ENCODE assay signal across 9 cellular contexts in genomic region chr17:76074390-76075363, GRCh38. TPM values are rescaled to one million over a fixed set of nuclear protein-coding genes. Genes with fewer than 3 reads are reported as not detected.
DNase-seq lines count a peak whose midpoint lies in the region; ATAC-seq and TF ChIP-seq lines count a peak whose summit lies in the region.
"Had no signal": no experiment of that assay in that cellular context is flagged by ENCODE, and none has a peak within 500 bp of the region (broad histone marks: within the 10 kb centered on the region; RNA-seq: fewer than 3 reads in every experiment).

TSS of gene GALR2 (plus strand) at chr17:76074781. CDS start at chr17:76074884, 103 bp downstream.

- H3K27ac ChIP-seq in WERI-Rb-1: no peak within 1 kb of the TSS
- H3K27ac ChIP-seq in body of pancreas: no peak within 1 kb of the TSS

- H3K4me3 ChIP-seq in WERI-Rb-1 (ENCODE audit: low read depth, low read length) (peak within 1 kb of the TSS; percentile 21), body of pancreas (no peak within 1 kb of the TSS)

- intact Hi-C loops in activated naive CD4-positive, alpha-beta T cell treated with anti-CD3 and anti-CD28 coated beads for 36 hours (cut with micrococcal nuclease): loop anchor here (1.0 to 5.0 kb wide), 2 partner anchors 60 to 297 kb away; a partner anchor contains a TSS
- intact Hi-C loops in body of pancreas (cut with DNase I): no loop called here

- peaks cover 53% of the 10 kb centered on the region for H3K27me3 Mint-ChIP-seq in activated naive CD4-positive, alpha-beta T cell treated with anti-CD3 and anti-CD28 coated beads for 36 hours (ENCODE audit: low read depth)
- H3K27me3 Mint-ChIP-seq in stimulated activated naive CD8-positive, alpha-beta T cell treated with anti-CD3 and anti-CD28 coated beads, Interleukin-15, amount 100 ng/mL, for 72 hours: peaks cover 65% of the 10 kb centered on the region

- H3K36me3 ChIP-seq in WERI-Rb-1 (peaks cover 9% of the 10 kb centered on the region), body of pancreas (replicated peaks in 1 of 2; ENCODE audit: insufficient read depth in 1 of 2, low read depth in 2 of 2) (no peaks in the 10 kb centered on the region)

- H3K27me3 ChIP-seq in WERI-Rb-1 (ENCODE audit: insufficient read depth, low read depth, severe bottlenecking): peaks cover 25% of the 10 kb centered on the region
- H3K27me3 ChIP-seq in body of pancreas: peaks cover 7 to 42% of the 10 kb centered on the region in 2 donors

- TF ChIP-seq POLR2A in body of pancreas (IDR thresholded peaks at IDR 0.05): no peak

- TF ChIP-seq CTCF in WERI-Rb-1 (IDR thresholded peaks at IDR 0.05; ENCODE audit: low read depth, low read length) (no peak), body of pancreas (IDR thresholded peaks at IDR 0.05) (no peak)

- no peaks in the 10 kb centered on the region for H3K9me3 Mint-ChIP-seq in activated naive CD4-positive, alpha-beta T cell treated with anti-CD3 and anti-CD28 coated beads for 36 hours
- no peaks in the 10 kb centered on the region for H3K9me3 Mint-ChIP-seq in stimulated activated naive CD8-positive, alpha-beta T cell treated with anti-CD3 and anti-CD28 coated beads, Interleukin-15, amount 100 ng/mL, for 72 hours

- H3K9me3 ChIP-seq in WERI-Rb-1 (ENCODE audit: severe bottlenecking) (peaks cover 3% of the 10 kb centered on the region), body of pancreas (no peaks in the 10 kb centered on the region)

- CTCF ChIA-PET in activated naive CD4-positive, alpha-beta T cell treated with anti-CD3 and anti-CD28 coated beads for 36 hours (lab: Charles Lee): interaction anchor here (1.5 kb wide), 1 partner anchor 60 kb away, joined by 3 read pairs; no protein-coding TSS in a partner anchor

- no peak for DNase-seq in activated naive CD4-positive, alpha-beta T cell treated with anti-CD3 and anti-CD28 coated beads for 36 hours
- DNase-seq in activated naive CD4-positive, alpha-beta T cell treated with Interleukin-2 at 50 U/mL for 16 hours: no peak
- DNase-seq in WERI-Rb-1 (no peak), iPS-NIHi7 (ENCODE audit: extremely low spot score) (peak; percentile 53), body of pancreas (no peak)
- no peak for DNase-seq in stimulated activated naive CD8-positive, alpha-beta T cell treated with anti-CD3 and anti-CD28 coated beads, Interleukin-15, amount 100 ng/mL, for 72 hours
- DNase-seq: DND-41 had no signal

- peaks cover 63% of the 10 kb centered on the region for H3K4me1 Mint-ChIP-seq in activated naive CD4-positive, alpha-beta T cell treated with anti-CD3 and anti-CD28 coated beads for 36 hours (ENCODE audit: low read depth)
- H3K4me1 Mint-ChIP-seq in stimulated activated naive CD8-positive, alpha-beta T cell treated with anti-CD3 and anti-CD28 coated beads, Interleukin-15, amount 100 ng/mL, for 72 hours: peaks cover 65% of the 10 kb centered on the region

- peaks cover 2% of the 10 kb centered on the region for H3K36me3 Mint-ChIP-seq in activated naive CD4-positive, alpha-beta T cell treated with anti-CD3 and anti-CD28 coated beads for 36 hours (ENCODE audit: low read depth)

- no peak for ATAC-seq in stimulated activated naive CD8-positive, alpha-beta T cell treated with anti-CD3 and anti-CD28 coated beads, Interleukin-15, amount 100 ng/mL, for 72 hours
- ATAC-seq in HG02678 (IDR thresholded peaks at IDR 0.05; ENCODE audit: unreplicated experiment) (no peak), GM18861 (IDR thresholded peaks at IDR 0.05; ENCODE audit: unreplicated experiment) (no peak), body of pancreas (no peak)

- H3K4me3 Mint-ChIP-seq in activated naive CD4-positive, alpha-beta T cell treated with anti-CD3 and anti-CD28 coated beads for 36 hours: peak within 1 kb of the TSS; percentile 53
- peak within 1 kb of the TSS; percentile 74 to 75 for H3K4me3 Mint-ChIP-seq in stimulated activated naive CD8-positive, alpha-beta T cell treated with anti-CD3 and anti-CD28 coated beads, Interleukin-15, amount 100 ng/mL, for 72 hours

- H3K27ac Mint-ChIP-seq in activated naive CD4-positive, alpha-beta T cell treated with anti-CD3 and anti-CD28 coated beads for 36 hours: no peak within 1 kb of the TSS
- no peak within 1 kb of the TSS for H3K27ac Mint-ChIP-seq in stimulated activated naive CD8-positive, alpha-beta T cell treated with anti-CD3 and anti-CD28 coated beads, Interleukin-15, amount 100 ng/mL, for 72 hours

- H3K4me1 ChIP-seq in body of pancreas: peaks cover 67% of the 10 kb centered on the region

- WGBS in body of pancreas, 2 donors: 4 to 15% methylated on average over 14 to 80 of the region's 92 CpGs

RNA-seq across cellular contexts. Expression of gene GALR2, which starts in this region (rescaled TPM):
- total RNA-seq in activated naive CD4-positive, alpha-beta T cell treated with anti-CD3 and anti-CD28 coated beads for 36 hours: 1 to 10 TPM; 3.3 to 3.6 TPM
- total RNA-seq in body of pancreas: under 1 TPM in 1 of 2 donors, not detected in 1; 0.52 TPM
